Comparison of ENCODE assay signal across 1 cellular context in genomic region chr10:50367732-50368131, GRCh38.
TF ChIP-seq lines count a peak whose summit lies in the region.

No MANE protein-coding gene starts in this region.

TF ChIP-seq in K562, 482 proteins besides CTCF, POLR2A, EP300 and RAD21 (continued from another document and continues in another):
- no peak for TF ChIP-seq ZNF318 (IDR thresholded peaks at IDR 0.05; ENCODE audit: borderline replicate concordance in 1 of 2, low read depth in 1 of 2)
- TF ChIP-seq POU5F1 (IDR thresholded peaks at IDR 0.05; ENCODE audit: borderline replicate concordance, low read depth, low read length, partially characterized antibody): no peak
- peak; percentile 92 for TF ChIP-seq HMBOX1 (IDR thresholded peaks at IDR 0.05)
- TF ChIP-seq RBBP5 (IDR thresholded peaks at IDR 0.05; ENCODE audit: borderline replicate concordance, insufficient read depth, low read length, poor library complexity, severe bottlenecking): no peak
- peak in 1 of 2 experiments; percentile 63; a peak in 1 of 4 replicates for TF ChIP-seq RCOR1 (IDR thresholded peaks at IDR 0.05; ENCODE audit: borderline replicate concordance in 1 of 2, low read depth in 2 of 2, low read length in 2 of 2)
- TF ChIP-seq CTBP1 (IDR thresholded peaks at IDR 0.05; ENCODE audit: borderline replicate concordance): peak; percentile 47; the same call in 1 of the 2 replicates
- 0 out of 4 replicates have a peak, but pooled peaks of 1 of the 2 experiments have one; percentile 21 for TF ChIP-seq KDM1A (IDR thresholded peaks at IDR 0.05)
- TF ChIP-seq NFATC3 (IDR thresholded peaks at IDR 0.05): no peak
- peak; percentile 19; the same call in 1 of the 2 replicates for TF ChIP-seq TEAD4 (IDR thresholded peaks at IDR 0.05; ENCODE audit: low read length)
- TF ChIP-seq TEAD4 (CRISPR knock-in tag; IDR thresholded peaks at IDR 0.05; ENCODE audit: borderline replicate concordance): no peak
- no peak for TF ChIP-seq RNF219 (CRISPR knock-in tag; IDR thresholded peaks at IDR 0.05)
- TF ChIP-seq CBFA2T3 (IDR thresholded peaks at IDR 0.05): no peak
- no peak for TF ChIP-seq FUS (optimal IDR thresholded peaks at IDR 0.05; ENCODE audit: low read depth, low read length)
- TF ChIP-seq FOXJ3 (CRISPR knock-in tag; IDR thresholded peaks at IDR 0.05): no peak
- TF ChIP-seq SMARCA4 (IDR thresholded peaks at IDR 0.05): 0 out of 2 replicates have a peak, but pooled peaks have one; percentile 14
- TF ChIP-seq SNIP1 (IDR thresholded peaks at IDR 0.05; ENCODE audit: low read depth): no peak
- TF ChIP-seq CTCFL (IDR thresholded peaks at IDR 0.05; ENCODE audit: borderline replicate concordance, insufficient read depth, low read depth, low read length, poor library complexity, severe bottlenecking): peak; percentile 61
- no peak for TF ChIP-seq ATF7 (IDR thresholded peaks at IDR 0.05)
- TF ChIP-seq CUX1 (CRISPR knock-in tag; IDR thresholded peaks at IDR 0.05): no peak
- TF ChIP-seq SMAD1 (IDR thresholded peaks at IDR 0.05; ENCODE audit: low read depth, low read length, partially characterized antibody): no peak
- no peak for TF ChIP-seq ZNF518B (CRISPR knock-in tag; IDR thresholded peaks at IDR 0.05)
- 0 out of 2 replicates have a peak, but pooled peaks have one; percentile 12 for TF ChIP-seq RAD51 (IDR thresholded peaks at IDR 0.05; ENCODE audit: borderline replicate concordance, low read depth)
- TF ChIP-seq FOXK2 (conservative IDR thresholded peaks at IDR 0.05 in 1 of 2, IDR thresholded peaks at IDR 0.05 in 1 of 2; ENCODE audit: low read depth in 2 of 2): no peak
- peak; percentile 30; the same call in 1 of the 2 replicates for TF ChIP-seq NBN (IDR thresholded peaks at IDR 0.05; ENCODE audit: low read depth)
- peak; percentile 17; the same call in 1 of the 2 replicates for TF ChIP-seq ESRRA (IDR thresholded peaks at IDR 0.05; ENCODE audit: borderline replicate concordance, low read depth)
- TF ChIP-seq KDM4B (IDR thresholded peaks at IDR 0.05; ENCODE audit: borderline replicate concordance in 2 of 2, low read depth in 1 of 2): no peak
- TF ChIP-seq RBFOX2 (IDR thresholded peaks at IDR 0.05; ENCODE audit: low read depth, low read length): no peak
- no peak for TF ChIP-seq PTTG1 (tag; IDR thresholded peaks at IDR 0.05; ENCODE audit: low read depth)
- 0 out of 2 replicates have a peak, but pooled peaks have one; percentile 45 for TF ChIP-seq HDAC2 (IDR thresholded peaks at IDR 0.05)
- no peak for TF ChIP-seq HMGN3 (IDR thresholded peaks at IDR 0.05; ENCODE audit: borderline replicate concordance, extremely low read depth, insufficient read length, low read depth, low read length)
- TF ChIP-seq MTF1 (CRISPR knock-in tag; IDR thresholded peaks at IDR 0.05; ENCODE audit: borderline replicate concordance): no peak
- TF ChIP-seq SRSF9 (IDR thresholded peaks at IDR 0.05; ENCODE audit: borderline replicate concordance, low read depth, low read length): no peak
- TF ChIP-seq NFE2 (IDR thresholded peaks at IDR 0.05; ENCODE audit: low read depth): peak; percentile 38; the same call in 1 of the 2 replicates
- 0 out of 4 replicates have a peak, but pooled peaks of 1 of the 2 experiments have one; percentile 36 for TF ChIP-seq TEAD1 (CRISPR knock-in tag; IDR thresholded peaks at IDR 0.05)
- TF ChIP-seq JUN (IDR thresholded peaks at IDR 0.05; ENCODE audit: borderline replicate concordance, low read depth, low read length): 0 out of 2 replicates have a peak, but pooled peaks have one; percentile 13
- no peak for TF ChIP-seq JUN (CRISPR knock-in tag; IDR thresholded peaks at IDR 0.05; ENCODE audit: borderline replicate concordance)
- no peak for TF ChIP-seq ZNF561 (CRISPR knock-in tag; conservative IDR thresholded peaks at IDR 0.05)
- TF ChIP-seq KLF16 (IDR thresholded peaks at IDR 0.05): no peak
